9 cellular contexts compared by ENCODE assay signal in the genomic region with DNA sequence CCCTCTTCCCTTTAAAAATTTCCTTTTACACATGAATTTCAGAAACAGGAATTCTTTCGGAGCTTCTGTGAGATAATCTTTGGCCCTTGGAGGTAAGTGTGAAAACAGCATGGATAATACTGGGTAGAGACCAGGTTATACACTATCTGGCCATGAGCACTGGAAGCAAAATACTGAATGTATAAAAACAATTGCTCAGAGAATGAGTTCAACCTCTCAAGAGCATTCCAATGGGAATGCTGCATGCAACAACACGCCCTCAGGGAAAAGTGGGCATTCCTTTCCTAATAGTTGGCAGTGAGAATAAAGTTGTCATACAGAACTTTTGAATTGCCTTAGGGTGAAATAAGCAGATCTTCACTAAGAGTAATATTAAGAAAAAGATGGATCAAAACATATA.
DNase-seq lines count a peak whose midpoint lies in the region; ATAC-seq and FAIRE-seq lines count a peak whose summit lies in the region.
"Had no signal": no experiment of that assay in that cellular context is flagged by ENCODE, and none has a peak within 500 bp of the region (broad histone marks: within the 10 kb centered on the region; RNA-seq: fewer than 3 reads in every experiment).

No MANE protein-coding gene starts in this region.

- no CpG with 5 or more reads among the region's 2 CpGs for WGBS in mesodermal cell (ENCODE audit: insufficient coverage in 2 of 2), 2 experiments

- peak overlapping the region; percentile 73 for H3K27ac ChIP-seq in HUES6 (ENCODE audit: low read depth, low read length)
- peak overlapping the region; percentile 85 for H3K27ac ChIP-seq in mesodermal cell (ENCODE audit: low read depth, low read length, severe bottlenecking)

- H3K4me3 ChIP-seq in HUES6 (ENCODE audit: low read depth, low read length) (no peak overlapping the region), mesodermal cell (ENCODE audit: extremely low read depth, insufficient read depth, low read length, poor library complexity, severe bottlenecking) (no peak overlapping the region)

- H3K4me3 Mint-ChIP-seq in effector memory CD8-positive, alpha-beta T cell: no peak overlapping the region

- H3K36me3 ChIP-seq in HUES6 (ENCODE audit: control insufficient read depth, insufficient read depth, low read length) (peaks cover 24% of the 10 kb centered on the region), mesodermal cell (ENCODE audit: control insufficient read depth, insufficient read depth, low read length) (no peaks in the 10 kb centered on the region)

- peaks cover 13 to 19% of the 10 kb centered on the region in 2 donors for H3K4me1 Mint-ChIP-seq in effector memory CD8-positive, alpha-beta T cell (ENCODE audit: low read depth in 2 of 2)

- peaks cover 72% of the 10 kb centered on the region for H3K4me1 ChIP-seq in HUES6 (ENCODE audit: control insufficient read depth, insufficient read depth, low read length)
- H3K4me1 ChIP-seq in mesodermal cell (ENCODE audit: control insufficient read depth, insufficient read depth, low read length, poor library complexity, severe bottlenecking): peaks cover 35% of the 10 kb centered on the region

- H3K9ac ChIP-seq in HUES6 (ENCODE audit: low read length): no peak overlapping the region

- no peaks in the 10 kb centered on the region for H3K27me3 Mint-ChIP-seq in effector memory CD8-positive, alpha-beta T cell

- H3K36me3 Mint-ChIP-seq in effector memory CD8-positive, alpha-beta T cell (ENCODE audit: insufficient read depth): no peaks in the 10 kb centered on the region

- FAIRE-seq in frontal cortex (lab: Jason Lieb, UNC): no peak

- H3K9me3 ChIP-seq in HUES6 (ENCODE audit: control insufficient read depth, insufficient read depth, low read depth, low read length) (no peaks in the 10 kb centered on the region), mesodermal cell (ENCODE audit: control insufficient read depth, low read length) (no peaks in the 10 kb centered on the region)

- intact Hi-C loops in posterior cingulate gyrus (cut with DNase I): no loop called here

- H3K9me3 Mint-ChIP-seq in effector memory CD8-positive, alpha-beta T cell: no peaks in the 10 kb centered on the region

- no peak overlapping the region for H3K27ac Mint-ChIP-seq in effector memory CD8-positive, alpha-beta T cell

- DNase-seq in AG20443 (ENCODE audit: low spot score) (peak; percentile 37), astrocyte of the hippocampus (ENCODE audit: low read depth, low spot score) (peak; percentile 71), posterior cingulate gyrus (no peak), frontal cortex (ENCODE audit: low spot score in 2 of 2) (no peak), NCI-H128 (lab: John Stamatoyannopoulos, UW; ENCODE audit: unreplicated experiment) (no peak)
- no peak for DNase-seq in effector memory CD8-positive, alpha-beta T cell
- DNase-seq: NCI-H187 had no signal

- no peaks in the 10 kb centered on the region for H3K27me3 ChIP-seq in HUES6 (ENCODE audit: control insufficient read depth, insufficient read depth, low read length)

- ATAC-seq in effector memory CD8-positive, alpha-beta T cell (replicated peaks): no peak

Comparison
In these comparisons a context has a peak if more than half of its experiments do, and no peak if none do; other contexts are left out.
1. DNase-seq: peak in AG20443 (single experiment) and astrocyte of the hippocampus (single experiment); none in posterior cingulate gyrus (0 of 10), effector memory CD8-positive, alpha-beta T cell (0 of 3), frontal cortex (0 of 2) and NCI-H128 (single experiment).